In genomic region chr13:98007001-98007400, GRCh38 we compare ENCODE assay signal across 35 cellular contexts.
"Had no signal": no experiment of that assay in that cellular context is flagged by ENCODE, and none has a peak within 500 bp of the region (broad histone marks: within the 10 kb centered on the region; RNA-seq: fewer than 3 reads in every experiment).

No MANE protein-coding gene starts in this region.

- H3K9me3 ChIP-seq: adrenal gland, body of pancreas, breast epithelium, Peyer's patch, SJSA1, SK-N-SH had no signal

- H3K4me3 ChIP-seq: adrenal gland, body of pancreas, breast epithelium, Peyer's patch, SJSA1 had no signal

- FAIRE-seq: astrocyte had no signal

- H3K9me2 ChIP-seq: SK-N-SH had no signal

- H3K9me3 Mint-ChIP-seq: activated CD4-positive, alpha-beta memory T cell treated with anti-CD3 and anti-CD28 coated beads for 36 hours; activated naive CD4-positive, alpha-beta T cell treated with anti-CD3 and anti-CD28 coated beads, Interleukin-2, amount 50 U/mL, for 24 hours; activated T-helper 17 cell treated with anti-CD3 and anti-CD28 coated beads, Interleukin-2, amount 50 U/mL, for 72 hours; T-cell had no signal

- H3K4me2 ChIP-seq: SK-N-SH had no signal

- H3K4me3 Mint-ChIP-seq: activated CD4-positive, alpha-beta memory T cell treated with anti-CD3 and anti-CD28 coated beads for 36 hours; activated naive CD4-positive, alpha-beta T cell treated with anti-CD3 and anti-CD28 coated beads, Interleukin-2, amount 50 U/mL, for 24 hours; activated T-helper 17 cell treated with anti-CD3 and anti-CD28 coated beads, Interleukin-2, amount 50 U/mL, for 72 hours; T-cell had no signal

- DNase-seq: activated CD4-positive, alpha-beta memory T cell treated with anti-CD3 and anti-CD28 coated beads for 36 hours; activated CD4-positive, alpha-beta T cell treated with anti-CD3 and anti-CD28 coated beads, Interleukin-2, amount 50 U/mL, for 1 hour; activated CD4-positive, CD25-positive, alpha-beta regulatory T cell; activated CD8-positive, alpha-beta memory T cell treated with anti-CD3 and anti-CD28 coated beads, Interleukin-2, amount 50 U/mL, for 4 hours; activated effector memory CD4-positive, alpha-beta T cell treated with anti-CD3 and anti-CD28 coated beads, Interleukin-2, amount 50 U/mL, for 16 hours; activated naive CD4-positive, alpha-beta T cell; activated T-cell treated with anti-CD3 and anti-CD28 coated beads, Interleukin-2, amount 50 U/mL, for 48 hours; adrenal gland; body of pancreas; cerebellar nuclear complex; NCI-H1092 treated with DMSO at 0.1 percent for 48 hours; NCI-H1417; NCI-H146; NCI-H187; NCI-H2029 treated with DMSO at 0.1 percent for 48 hours; NCI-H2107; NCI-H2171; NCI-H510A; NCI-H526; NCI-H748 treated with DMSO at 0.1 percent for 48 hours; NK-92 treated with Interleukin-12 subunit alpha and Interleukin-12 subunit beta, amount 100 ng/mL, for 24 hours; PC-3; Peyer's patch; RPMI8226; SHP77 treated with DMSO at 0.1 percent for 48 hours; SK-N-SH; T-cell; T-helper 2 cell; T-helper 9 cell; WERI-Rb-1 had no signal

- H3K27ac ChIP-seq: adrenal gland, body of pancreas, breast epithelium, Peyer's patch, SJSA1, WERI-Rb-1 had no signal

- H3K4me1 ChIP-seq: adrenal gland, body of pancreas, breast epithelium, Peyer's patch had no signal

- H3K27me3 ChIP-seq: adrenal gland, body of pancreas, breast epithelium, Peyer's patch, SJSA1 had no signal

- H3K27me3 Mint-ChIP-seq: activated CD4-positive, alpha-beta memory T cell treated with anti-CD3 and anti-CD28 coated beads for 36 hours; activated naive CD4-positive, alpha-beta T cell treated with anti-CD3 and anti-CD28 coated beads, Interleukin-2, amount 50 U/mL, for 24 hours; activated T-helper 17 cell treated with anti-CD3 and anti-CD28 coated beads, Interleukin-2, amount 50 U/mL, for 72 hours; T-cell had no signal

- ATAC-seq: activated T-helper 17 cell treated with anti-CD3 and anti-CD28 coated beads, Interleukin-2, amount 50 U/mL, for 72 hours; body of pancreas; PC-3; T-cell had no signal

- H3K27ac Mint-ChIP-seq: activated CD4-positive, alpha-beta memory T cell treated with anti-CD3 and anti-CD28 coated beads for 36 hours; activated naive CD4-positive, alpha-beta T cell treated with anti-CD3 and anti-CD28 coated beads, Interleukin-2, amount 50 U/mL, for 24 hours; activated T-helper 17 cell treated with anti-CD3 and anti-CD28 coated beads, Interleukin-2, amount 50 U/mL, for 72 hours; T-cell had no signal

- H3K4me1 Mint-ChIP-seq: activated naive CD4-positive, alpha-beta T cell treated with anti-CD3 and anti-CD28 coated beads, Interleukin-2, amount 50 U/mL, for 24 hours; T-cell had no signal
